ENCODE assay signal across 18 cellular contexts in the genomic region with DNA sequence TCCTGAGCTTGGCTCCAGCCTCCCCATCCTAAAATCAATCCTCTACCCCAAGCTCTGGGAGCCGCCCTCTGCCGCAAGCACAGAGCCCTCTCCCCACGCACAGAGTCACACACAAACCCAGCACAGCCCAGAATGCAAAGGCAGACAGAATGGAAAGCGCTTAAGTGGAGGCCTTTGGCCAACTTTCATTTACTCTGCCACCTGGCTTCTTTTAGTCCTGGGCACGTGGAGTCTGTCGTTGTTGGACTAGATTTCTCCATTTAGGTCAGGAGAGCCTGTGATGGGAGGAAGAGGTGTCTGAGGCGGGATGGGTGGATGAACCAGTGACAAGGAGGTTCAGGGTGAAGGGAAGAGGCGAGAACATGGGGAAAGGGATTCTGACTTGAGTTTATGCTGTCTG.
DNase-seq lines count a peak whose midpoint lies in the region.
"Had no signal": no experiment of that assay in that cellular context is flagged by ENCODE, and none has a peak within 500 bp of the region (broad histone marks: within the 10 kb centered on the region; RNA-seq: fewer than 3 reads in every experiment).

No MANE protein-coding gene starts in this region.

- no CpG with 5 or more reads among the region's 8 CpGs for WGBS in neuronal stem cell (ENCODE audit: extremely low coverage in 2 of 2, insufficient read length in 2 of 2, insufficient replicate concordance in 1 of 2), 2 donors

- no peak overlapping the region for H3K23ac ChIP-seq in neuronal stem cell (ENCODE audit: low read depth, low read length, poor library complexity)

- peak overlapping the region; percentile 59 for H3K14ac ChIP-seq in neuronal stem cell (ENCODE audit: low read length)

- no peak overlapping the region for H2BK12ac ChIP-seq in neuronal stem cell (ENCODE audit: low read length)

- H3K9me3 ChIP-seq in neuronal stem cell (replicated peaks in 1 of 2; ENCODE audit: control insufficient read depth in 2 of 2, insufficient read depth in 1 of 2, low read depth in 1 of 2, low read length in 2 of 2), result no peaks in the 10 kb centered on the region
- H3K9me3 ChIP-seq: Caco-2, SK-N-SH had no signal

- H3K4ac ChIP-seq in neuronal stem cell (ENCODE audit: low read length), result no peak overlapping the region

- no peak overlapping the region for H2BK15ac ChIP-seq in neuronal stem cell (ENCODE audit: low read length)

- in situ Hi-C loops in G401 (cut with HindIII; ENCODE audit: low sequenced_read_pairs), result no loop called here

- no peak overlapping the region for H3K4me2 ChIP-seq in neuronal stem cell (ENCODE audit: insufficient read depth, low read length, poor library complexity, severe bottlenecking)
- H3K4me2 ChIP-seq: SK-N-SH had no signal

- H2AFZ ChIP-seq in neuronal stem cell (ENCODE audit: low read length), result no peak overlapping the region

- no peaks in the 10 kb centered on the region for H3K79me1 ChIP-seq in neuronal stem cell (ENCODE audit: low read depth, low read length)

- DNase-seq in G401 (ENCODE audit: low spot score) (peak; percentile 92), NCI-H446 treated with DMSO at 0.1 percent for 48 hours (lab: John Stamatoyannopoulos, UW) (peak; percentile 27), cerebellum (ENCODE audit: low spot score) (peak; percentile 78), neuronal stem cell (ENCODE audit: low spot score) (no peak), iPS-NIHi7 (ENCODE audit: extremely low spot score) (no peak), kidney glomerular epithelial cell (lab: John Stamatoyannopoulos, UW) (no peak)
- DNase-seq in stimulated activated naive CD4-positive, alpha-beta T cell (lab: John Stamatoyannopoulos, UW), result no peak
- DNase-seq: Caco-2; CD4-positive, alpha-beta T cell; H9; KBM-7; NCI-H1694 treated with DMSO at 0.1 percent for 48 hours; NCI-H2107; NCI-H510A; NK-92 treated with Interleukin-12 subunit alpha and Interleukin-12 subunit beta, amount 100 ng/mL, for 24 hours; SIG-M5; SK-N-SH had no signal

- H3K27me3 ChIP-seq in neuronal stem cell (ENCODE audit: control insufficient read depth in 3 of 3, insufficient read depth in 3 of 3, low read depth in 1 of 3, low read length in 3 of 3), result peaks cover 0 to 22% (median 0%) of the 10 kb centered on the region in 3 experiments

- no peak overlapping the region for H3K9ac ChIP-seq in neuronal stem cell (ENCODE audit: low read depth, low read length, poor library complexity)
- H3K9ac ChIP-seq: SK-N-SH had no signal

- H2AK5ac ChIP-seq in neuronal stem cell (ENCODE audit: low read depth, low read length), result no peak overlapping the region

- no peak overlapping the region for H4K8ac ChIP-seq in neuronal stem cell (ENCODE audit: low read depth, low read length)

- no peak overlapping the region for H2BK120ac ChIP-seq in neuronal stem cell (ENCODE audit: low read depth, low read length)

- no peaks in the 10 kb centered on the region for H3K36me3 ChIP-seq in neuronal stem cell (replicated peaks in 1 of 2; ENCODE audit: control insufficient read depth in 2 of 2, insufficient read depth in 2 of 2, low read length in 2 of 2)

- no peak overlapping the region for H2BK5ac ChIP-seq in neuronal stem cell (ENCODE audit: low read length)

- H3K18ac ChIP-seq in neuronal stem cell (ENCODE audit: low read length), result no peak overlapping the region

- H3K27ac ChIP-seq in neuronal stem cell (replicated peaks; ENCODE audit: low read length), result no peak overlapping the region
- H3K27ac ChIP-seq: RWPE1 had no signal

- peaks cover 8 to 12% of the 10 kb centered on the region in 2 donors for H3K4me1 ChIP-seq in neuronal stem cell (ENCODE audit: control insufficient read depth in 2 of 2, insufficient read depth in 1 of 2, low read depth in 1 of 2, low read length in 2 of 2)
- H3K4me1 ChIP-seq: Caco-2 had no signal

- H4K91ac ChIP-seq in neuronal stem cell (ENCODE audit: low read depth, low read length, poor library complexity), result no peak overlapping the region

- peak overlapping the region in 1 of 2 donors; percentile 13 for H3K4me3 ChIP-seq in neuronal stem cell (ENCODE audit: low read length in 2 of 2)

Comparison
In these comparisons a context has a peak if more than half of its experiments do, and no peak if none do; other contexts are left out.
1. DNase-seq: peak in G401 (single experiment), NCI-H446 treated with DMSO at 0.1 percent for 48 hours (single experiment) and cerebellum (single experiment); none in neuronal stem cell (single experiment), stimulated activated naive CD4-positive, alpha-beta T cell (0 of 6), iPS-NIHi7 (single experiment) and kidney glomerular epithelial cell (single experiment).